ENCODE assay signal across 8 cellular contexts in genomic region chr17:29565643-29566472, GRCh38. TPM values are rescaled to one million over a fixed set of nuclear protein-coding genes. Genes with fewer than 3 reads are reported as not detected.
A peak's percentile ranks its signal among the peaks of the same experiment; 100 is the strongest.
DNase-seq lines count a peak whose midpoint lies in the region; ATAC-seq and TF ChIP-seq lines count a peak whose summit lies in the region.

No MANE protein-coding gene starts in this region.

- H3K9ac ChIP-seq in OCI-LY1 (ENCODE audit: low read length) (peak overlapping the region; percentile 51; the same call in 1 of the 2 replicates), skeletal muscle satellite cell (ENCODE audit: low read depth, low read length) (peak overlapping the region; percentile 57)

- WGBS in iPS DF 6.9 (ENCODE audit: insufficient coverage, insufficient read length), result no CpG with 5 or more reads among the region's 55 CpGs

- CTCF ChIA-PET in activated naive CD4-positive, alpha-beta T cell treated with anti-CD3 and anti-CD28 coated beads, Interleukin-2, amount 10 ng/mL, durations not matched to agents 7 days and 5 days (lab: Charles Lee), result interaction anchor here (0.7 to 6.1 kb wide), 7 partner anchors 9 to 347 kb away, joined by 3 to 31 read pairs (median 4); partner anchors contain the start of gene ANKRD13B

- H3K9me3 ChIP-seq in OCI-LY1 (ENCODE audit: low read length) (no peaks in the 10 kb centered on the region), iPS DF 6.9 (ENCODE audit: control insufficient read depth, insufficient read depth, low read length) (no peaks in the 10 kb centered on the region), skeletal muscle satellite cell (replicated peaks; ENCODE audit: low read length) (no peaks in the 10 kb centered on the region)

- no peak overlapping the region for H3K27ac ChIP-seq in OCI-LY1 (ENCODE audit: low read depth, low read length, poor library complexity, severe bottlenecking)
- H3K27ac ChIP-seq in iPS DF 6.9 (ENCODE audit: low read length), result no peak overlapping the region

- peaks cover 49% of the 10 kb centered on the region for H3K4me1 Mint-ChIP-seq in activated naive CD4-positive, alpha-beta T cell treated with anti-CD3 and anti-CD28 coated beads, Interleukin-2, amount 10 ng/mL, durations not matched to agents 7 days and 5 days

- peak; percentile 43; the same call in 1 of the 2 replicates for TF ChIP-seq CTCF in OCI-LY1 (IDR thresholded peaks at IDR 0.05; ENCODE audit: low read length)

- no peaks in the 10 kb centered on the region for H3F3A ChIP-seq in OCI-LY1 (ENCODE audit: insufficient read depth, low read length)

- no peaks in the 10 kb centered on the region for H3K9me3 Mint-ChIP-seq in activated naive CD4-positive, alpha-beta T cell treated with anti-CD3 and anti-CD28 coated beads, Interleukin-2, amount 10 ng/mL, durations not matched to agents 7 days and 5 days

- no peak overlapping the region for H2AFZ ChIP-seq in OCI-LY1 (ENCODE audit: low read length)

- DNase-seq in Caki2 (ENCODE audit: low read depth), result peak; percentile 69
- peak; percentile 77 for DNase-seq in activated naive CD4-positive, alpha-beta T cell treated with anti-CD3 and anti-CD28 coated beads, Interleukin-2, amount 10 ng/mL, durations not matched to agents 7 days and 5 days
- no peak for DNase-seq in iPS DF 6.9 (ENCODE audit: low read depth, low spot score)
- no peak for DNase-seq in cerebellum (ENCODE audit: low spot score)

- ATAC-seq in HG03280 (IDR thresholded peaks at IDR 0.05; ENCODE audit: unreplicated experiment) (peak; percentile 21), GM21447 (IDR thresholded peaks at IDR 0.05; ENCODE audit: unreplicated experiment) (no peak)

- in situ Hi-C loops in Caki2 (cut with HindIII; ENCODE audit: low pct_unique_long_range_greater_than_20kb, low sequenced_read_pairs), result no loop called here

- H3K9me2 ChIP-seq in OCI-LY1 (ENCODE audit: low read depth, low read length), result no peaks in the 10 kb centered on the region

- H3K4me1 ChIP-seq in OCI-LY1 (ENCODE audit: insufficient read depth, low read length, severe bottlenecking), result peaks cover 42% of the 10 kb centered on the region
- peaks cover 2% of the 10 kb centered on the region for H3K4me1 ChIP-seq in iPS DF 6.9 (ENCODE audit: control insufficient read depth, insufficient read depth, low read length)
- H3K4me1 ChIP-seq in skeletal muscle satellite cell (ENCODE audit: control insufficient read depth, insufficient read depth, low read length), result peaks cover 21% of the 10 kb centered on the region

- H3K79me2 ChIP-seq in OCI-LY1 (ENCODE audit: insufficient read depth, low read length), result no peaks in the 10 kb centered on the region

- H3K4me3 Mint-ChIP-seq in activated naive CD4-positive, alpha-beta T cell treated with anti-CD3 and anti-CD28 coated beads, Interleukin-2, amount 10 ng/mL, durations not matched to agents 7 days and 5 days, result peak overlapping the region; percentile 90

- no peaks in the 10 kb centered on the region for H4K20me1 ChIP-seq in OCI-LY1 (ENCODE audit: insufficient read depth, low read length)

- H3K27ac Mint-ChIP-seq in activated naive CD4-positive, alpha-beta T cell treated with anti-CD3 and anti-CD28 coated beads, Interleukin-2, amount 10 ng/mL, durations not matched to agents 7 days and 5 days, result peak overlapping the region; percentile 95

- peak overlapping the region; percentile 98 for H3K4me2 ChIP-seq in OCI-LY1 (ENCODE audit: low read length)
- peak overlapping the region; percentile 98 for H3K4me2 ChIP-seq in skeletal muscle satellite cell (ENCODE audit: low read length)

- H3K27me3 Mint-ChIP-seq in activated naive CD4-positive, alpha-beta T cell treated with anti-CD3 and anti-CD28 coated beads, Interleukin-2, amount 10 ng/mL, durations not matched to agents 7 days and 5 days, result peaks cover 4% of the 10 kb centered on the region

- no peaks in the 10 kb centered on the region for H3K36me3 ChIP-seq in OCI-LY1 (ENCODE audit: insufficient read depth, low read length)
- H3K36me3 ChIP-seq in iPS DF 6.9 (ENCODE audit: control insufficient read depth, insufficient read depth, low read length), result no peaks in the 10 kb centered on the region
- peaks cover 8% of the 10 kb centered on the region for H3K36me3 ChIP-seq in skeletal muscle satellite cell (ENCODE audit: insufficient read depth, low read length)

- H3K27me3 ChIP-seq in OCI-LY1 (ENCODE audit: insufficient read depth, low read length) (no peaks in the 10 kb centered on the region), iPS DF 6.9 (ENCODE audit: control insufficient read depth, insufficient read depth, low read length) (peaks cover 11% of the 10 kb centered on the region; the same call in 1 of the 2 replicates), skeletal muscle satellite cell (ENCODE audit: control insufficient read depth, insufficient read depth, low read length) (no peaks in the 10 kb centered on the region)

- peak overlapping the region; percentile 84 for H3K4me3 ChIP-seq in OCI-LY1 (ENCODE audit: low read depth, low read length, poor library complexity, severe bottlenecking)
- peak overlapping the region; percentile 42; the same call in 1 of the 2 replicates for H3K4me3 ChIP-seq in iPS DF 6.9 (ENCODE audit: low read length)
- H3K4me3 ChIP-seq in skeletal muscle satellite cell (ENCODE audit: low read length), result peak overlapping the region; percentile 74

- H3K36me3 Mint-ChIP-seq in activated naive CD4-positive, alpha-beta T cell treated with anti-CD3 and anti-CD28 coated beads, Interleukin-2, amount 10 ng/mL, durations not matched to agents 7 days and 5 days, result peaks cover 29% of the 10 kb centered on the region

RNA-seq across cellular contexts. Expression of gene ABHD15, which starts 1.0 kb away (rescaled TPM):
- 19.3 and 27.6 TPM in 2 replicates for total RNA-seq in Caki2 (2014; rRNA removed; shearing (Covaris generic); ENCODE audit: low replicate concordance)
- total RNA-seq in skeletal muscle satellite cell (2012; rRNA removed), result 6.6 and 7.9 TPM in 2 replicates
- total RNA-seq in cerebellum, result 1.8 TPM

RNA-seq across cellular contexts. Expression of gene TP53I13, which starts 2.6 kb away (rescaled TPM):
- total RNA-seq in Caki2 (2014; rRNA removed; shearing (Covaris generic); ENCODE audit: low replicate concordance), result 113 and 134 TPM in 2 replicates
- 37.5 and 51.8 TPM in 2 replicates for total RNA-seq in skeletal muscle satellite cell (2012; rRNA removed)
- 11.7 TPM for total RNA-seq in cerebellum

RNA-seq across cellular contexts. Expression of gene GIT1, which starts 23.6 kb away (rescaled TPM):
- 34.5 and 55.9 TPM in 2 replicates for total RNA-seq in Caki2 (2014; rRNA removed; shearing (Covaris generic); ENCODE audit: low replicate concordance)
- total RNA-seq in skeletal muscle satellite cell (2012; rRNA removed), result 23.6 and 33.2 TPM in 2 replicates
- total RNA-seq in cerebellum, result 35.7 TPM

RNA-seq across cellular contexts. Expression of gene ANKRD13B, which starts 27.1 kb away (rescaled TPM):
- 15.8 and 17.3 TPM in 2 replicates for total RNA-seq in Caki2 (2014; rRNA removed; shearing (Covaris generic); ENCODE audit: low replicate concordance)
- 7.4 and 11.9 TPM in 2 replicates for total RNA-seq in skeletal muscle satellite cell (2012; rRNA removed)
- 28.6 TPM for total RNA-seq in cerebellum

RNA-seq across cellular contexts. Expression of gene CORO6, which starts 56.9 kb away (rescaled TPM):
- 0.95 and 6.6 TPM in 2 replicates for total RNA-seq in Caki2 (2014; rRNA removed; shearing (Covaris generic); ENCODE audit: low replicate concordance)
- 4.8 and 8.7 TPM in 2 replicates for total RNA-seq in skeletal muscle satellite cell (2012; rRNA removed)
- total RNA-seq in cerebellum, result 1.3 TPM

Comparison
In these comparisons a context has a peak if more than half of its experiments do, and no peak if none do; other contexts are left out.
1. DNase-seq: peak in Caki2 (single experiment) and activated naive CD4-positive, alpha-beta T cell treated with anti-CD3 and anti-CD28 coated beads, Interleukin-2, amount 10 ng/mL, durations not matched to agents 7 days and 5 days (single experiment); none in iPS DF 6.9 (single experiment) and cerebellum (single experiment).
2. Peak in every context shown above with its lines, with median percentiles within 50 percentile points of each other: H3K4me3 ChIP-seq.